ENCODE assay signal across 23 cellular contexts in the genomic region with DNA sequence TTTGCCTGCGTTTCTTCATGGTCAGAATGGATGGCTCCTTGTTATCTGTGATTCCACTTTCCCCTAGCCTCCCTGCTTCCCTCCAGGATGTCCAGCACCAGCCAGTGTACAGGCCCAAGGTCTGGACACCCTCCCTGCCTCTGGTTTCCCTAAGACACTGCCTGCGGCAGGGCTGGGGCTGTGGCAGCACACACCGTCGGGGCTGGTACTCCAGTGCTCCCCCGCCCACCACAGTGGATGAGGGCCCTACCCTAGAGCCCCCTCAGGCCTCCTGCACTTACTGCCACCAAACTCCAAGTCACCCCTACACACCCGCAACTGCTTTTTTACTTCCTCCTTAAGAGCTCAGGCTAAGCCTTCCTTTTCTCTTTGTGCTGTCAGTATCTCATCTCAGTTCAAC. TPM values are rescaled to one million over a fixed set of nuclear protein-coding genes. Genes with fewer than 3 reads are reported as not detected.
A peak's percentile ranks its signal among the peaks of the same experiment; 100 is the strongest.
DNase-seq lines count a peak whose midpoint lies in the region; ATAC-seq, FAIRE-seq and TF ChIP-seq lines count a peak whose summit lies in the region.
"Had no signal": no experiment of that assay in that cellular context is flagged by ENCODE, and none has a peak within 500 bp of the region (broad histone marks: within the 10 kb centered on the region; RNA-seq: fewer than 3 reads in every experiment).

No MANE protein-coding gene starts in this region.

- H3K9ac ChIP-seq in K562 (ENCODE audit: insufficient read depth in 1 of 2, low read depth in 2 of 2, low read length in 2 of 2) = peak overlapping the region in 1 of 2 experiments; percentile 36; a peak in 1 of 4 replicates
- H3K9ac ChIP-seq: BLaER1 treated with 17β-estradiol and CSF1 and Interleukin-3, amounts not matched to agents 10 nM and 100 nM; KMS-11; SK-N-SH had no signal

- H3K79me2 ChIP-seq in K562 (ENCODE audit: control insufficient read depth, insufficient read depth, low read length) = no peaks in the 10 kb centered on the region

- TF ChIP-seq RAD21 in K562 (CRISPR knock-in tag; conservative IDR thresholded peaks at IDR 0.05 in 1 of 2, IDR thresholded peaks at IDR 0.05 in 1 of 2) = no peak

- no peak overlapping the region for H3K4me2 ChIP-seq in K562 (ENCODE audit: insufficient read depth, low read length)
- H3K4me2 ChIP-seq: A549; BLaER1 treated with 17β-estradiol and CSF1 and Interleukin-3, amounts not matched to agents 10 nM and 100 nM; KMS-11; SK-N-SH had no signal

- TF ChIP-seq POLR2A in K562 (conservative IDR thresholded peaks at IDR 0.05) = no peak
- TF ChIP-seq POLR2A in testis (IDR thresholded peaks at IDR 0.05) = no peak

- H2AFZ ChIP-seq in K562 (ENCODE audit: low read depth, low read length) = no peak overlapping the region

- no peak for DNase-seq in stimulated activated naive CD8-positive, alpha-beta T cell treated with anti-CD3 and anti-CD28 coated beads, Interleukin-15, amount 100 ng/mL, for 72 hours
- DNase-seq in stimulated activated naive CD8-positive, alpha-beta T cell treated with anti-CD3 and anti-CD28 coated beads, Interleukin-15, Interleukin-2, amounts not matched to agents 100 U/mL and 50 U/mL, for 24 hours = no peak
- DNase-seq in K562 (ENCODE audit: extremely low read depth in 1 of 4, low spot score in 3 of 4) = no peak
- DNase-seq in neural crest cell (ENCODE audit: low read depth, low spot score) = no peak
- DNase-seq in aorta = no peak
- DNase-seq in endothelial cell (ENCODE audit: low spot score) = no peak
- DNase-seq in putamen (ENCODE audit: low spot score) = no peak
- no peak for DNase-seq in testis
- DNase-seq: Calu3; CD8-positive, alpha-beta T cell; GF-D8; GOT3; MG63; NCI-H1105 treated with DMSO at 0.1 percent for 48 hours; NCI-H1694 treated with DMSO at 0.1 percent for 48 hours; NCI-H2227 treated with DMSO at 0.1 percent for 48 hours; NCI-H510A treated with DMSO at 0.1 percent for 48 hours; NCI-H82; SHP77 treated with DMSO at 0.1 percent for 48 hours; SK-N-SH had no signal

- H3K27me3 ChIP-seq in K562 (ENCODE audit: control insufficient read depth in 2 of 2, insufficient read depth in 2 of 2, low read length in 2 of 2) = no peaks in the 10 kb centered on the region
- H3K27me3 ChIP-seq in aorta (ENCODE audit: control insufficient read depth in 1 of 2, insufficient read depth in 2 of 2, low read length in 1 of 2) = no peaks in the 10 kb centered on the region
- H3K27me3 ChIP-seq in testis = no peaks in the 10 kb centered on the region
- H3K27me3 ChIP-seq: BLaER1 treated with 17β-estradiol and CSF1 and Interleukin-3, amounts not matched to agents 10 nM and 100 nM; MG63 had no signal

- no peak for TF ChIP-seq CTCF in K562 (IDR thresholded peaks at IDR 0.05 in 2 of 3, conservative IDR thresholded peaks at IDR 0.05 in 1 of 3; ENCODE audit: insufficient read depth in 2 of 3, low read depth in 1 of 3, low read length in 3 of 3)
- TF ChIP-seq CTCF in neural crest cell (conservative IDR thresholded peaks at IDR 0.05) = no peak
- TF ChIP-seq CTCF in endothelial cell (IDR thresholded peaks at IDR 0.05; ENCODE audit: unreplicated experiment) = no peak
- no peak for TF ChIP-seq CTCF in testis (IDR thresholded peaks at IDR 0.05)

- intact Hi-C loops in K562 (cut with micrococcal nuclease) (loop anchor here (10.0 kb wide), 1 partner anchor 86 kb away; no protein-coding TSS in a partner anchor), aorta (cut with DNase I) (no loop called here), testis (cut with DNase I; ENCODE audit: low total_unique reads) (no loop called here)

- peak; percentile 28 for ATAC-seq in stimulated activated naive CD8-positive, alpha-beta T cell treated with anti-CD3 and anti-CD28 coated beads, Interleukin-15, amount 100 ng/mL, for 72 hours
- no peak for ATAC-seq in stimulated activated naive CD8-positive, alpha-beta T cell treated with anti-CD3 and anti-CD28 coated beads, Interleukin-15, Interleukin-2, amounts not matched to agents 100 U/mL and 50 U/mL, for 24 hours
- peak; percentile 49; the same call in 2 of the 3 replicates for ATAC-seq in K562
- ATAC-seq in aorta (ENCODE audit: low FRiP score) = peak; percentile 17
- ATAC-seq: A549; CD8-positive, alpha-beta T cell had no signal

- no peak for FAIRE-seq in K562 (lab: Jason Lieb, UNC)
- FAIRE-seq: A549 had no signal

- H3K27me3 Mint-ChIP-seq in stimulated activated naive CD8-positive, alpha-beta T cell treated with anti-CD3 and anti-CD28 coated beads, Interleukin-15, amount 100 ng/mL, for 72 hours = peaks cover 21% of the 10 kb centered on the region
- H3K27me3 Mint-ChIP-seq in neural crest cell (ENCODE audit: low read depth) = no peaks in the 10 kb centered on the region
- no peaks in the 10 kb centered on the region for H3K27me3 Mint-ChIP-seq in endothelial cell (ENCODE audit: unreplicated experiment)

- no peaks in the 10 kb centered on the region for H3K4me1 Mint-ChIP-seq in stimulated activated naive CD8-positive, alpha-beta T cell treated with anti-CD3 and anti-CD28 coated beads, Interleukin-15, amount 100 ng/mL, for 72 hours
- H3K4me1 Mint-ChIP-seq in neural crest cell = no peaks in the 10 kb centered on the region
- no peaks in the 10 kb centered on the region for H3K4me1 Mint-ChIP-seq in endothelial cell (ENCODE audit: unreplicated experiment)

- no peak overlapping the region for H3K4me3 ChIP-seq in K562
- no peak overlapping the region for H3K4me3 ChIP-seq in aorta (ENCODE audit: low read length in 2 of 2)
- no peak overlapping the region for H3K4me3 ChIP-seq in testis
- H3K4me3 ChIP-seq: A549; BLaER1 treated with 17β-estradiol and CSF1 and Interleukin-3, amounts not matched to agents 10 nM and 100 nM; MG63 had no signal

- no peak overlapping the region for H3K4me3 Mint-ChIP-seq in stimulated activated naive CD8-positive, alpha-beta T cell treated with anti-CD3 and anti-CD28 coated beads, Interleukin-15, amount 100 ng/mL, for 72 hours
- no peak overlapping the region for H3K4me3 Mint-ChIP-seq in neural crest cell
- no peak overlapping the region for H3K4me3 Mint-ChIP-seq in endothelial cell (ENCODE audit: unreplicated experiment)
- H3K4me3 Mint-ChIP-seq: CD8-positive, alpha-beta T cell had no signal

- H3K9me1 ChIP-seq in K562 (ENCODE audit: control insufficient read depth, insufficient read depth, low read length) = no peaks in the 10 kb centered on the region

- WGBS in K562 (ENCODE audit: insufficient coverage, low coverage, missing lambda C conversion rate) = 59% methylated on average over 6 of the region's 6 CpGs
- WGBS in aorta, 2 donors = 76 to 81% methylated on average over 6 of the region's 6 CpGs
- 75 to 90% methylated on average over 6 of the region's 6 CpGs for WGBS in testis, 2 donors

- no peak overlapping the region for H3K27ac ChIP-seq in K562 (ENCODE audit: extremely low read depth, low read depth, low read length)
- no peak overlapping the region for H3K27ac ChIP-seq in aorta (ENCODE audit: low read depth in 1 of 2, low read length in 2 of 2)
- no peak overlapping the region for H3K27ac ChIP-seq in testis
- H3K27ac ChIP-seq: A549; BLaER1 treated with 17β-estradiol and CSF1 and Interleukin-3, amounts not matched to agents 10 nM and 100 nM; KMS-11 had no signal

- no peaks in the 10 kb centered on the region for H4K20me1 ChIP-seq in K562 (replicated peaks; ENCODE audit: control insufficient read depth, insufficient read depth, low read length)
- H4K20me1 ChIP-seq: BLaER1 treated with 17β-estradiol and CSF1 and Interleukin-3, amounts not matched to agents 10 nM and 100 nM had no signal

- CTCF ChIA-PET in K562 (lab: Yijun Ruan, JAX; ENCODE audit: low intra/inter-chr PET ratio) = no interaction called here

- H3K4me1 ChIP-seq in K562 (replicated peaks in 1 of 2; ENCODE audit: control insufficient read depth in 2 of 2, insufficient read depth in 2 of 2, low read length in 2 of 2) (peaks cover 0 to 4% of the 10 kb centered on the region in 2 experiments; a peak in 1 of 5 replicates), aorta (ENCODE audit: control insufficient read depth in 1 of 2, insufficient read depth in 2 of 2, low read length in 2 of 2) (no peaks in the 10 kb centered on the region), testis (no peaks in the 10 kb centered on the region)
- H3K4me1 ChIP-seq: A549 had no signal

- no peak for TF ChIP-seq EP300 in K562 (IDR thresholded peaks at IDR 0.05; ENCODE audit: low read length)

- H3K27ac Mint-ChIP-seq in stimulated activated naive CD8-positive, alpha-beta T cell treated with anti-CD3 and anti-CD28 coated beads, Interleukin-15, amount 100 ng/mL, for 72 hours = no peak overlapping the region
- H3K27ac Mint-ChIP-seq in neural crest cell (ENCODE audit: unreplicated experiment) (peak overlapping the region; percentile 20), endothelial cell (ENCODE audit: unreplicated experiment) (no peak overlapping the region)
- H3K27ac Mint-ChIP-seq: CD8-positive, alpha-beta T cell had no signal

- peaks cover 3% of the 10 kb centered on the region for H3K36me3 Mint-ChIP-seq in neural crest cell (ENCODE audit: low read depth)
- no peaks in the 10 kb centered on the region for H3K36me3 Mint-ChIP-seq in endothelial cell (ENCODE audit: low read depth, unreplicated experiment)
- H3K36me3 Mint-ChIP-seq: CD8-positive, alpha-beta T cell had no signal

- POLR2A ChIA-PET in K562 (lab: Yijun Ruan, JAX) = no interaction called here

- no TSS peak for BruUV-seq in K562 (replicated peaks; lab: Mats Ljungman, UMichigan)

- in situ Hi-C loops in K562 (cut with MboI) = no loop called here

- H3K9me3 ChIP-seq in K562 (replicated peaks; ENCODE audit: control insufficient read depth, insufficient read depth, low read depth, low read length) (no peaks in the 10 kb centered on the region), aorta (ENCODE audit: control insufficient read depth, low read length) (no peaks in the 10 kb centered on the region), testis (no peaks in the 10 kb centered on the region)
- H3K9me3 ChIP-seq: A549, SK-N-SH had no signal

- no peaks in the 10 kb centered on the region; the same call in 2 of the 3 replicates for H3K36me3 ChIP-seq in K562 (ENCODE audit: control insufficient read depth, insufficient read depth, low read length)
- H3K36me3 ChIP-seq in aorta (ENCODE audit: control insufficient read depth in 1 of 2, insufficient read depth in 2 of 2, low read length in 1 of 2) = no peaks in the 10 kb centered on the region
- no peaks in the 10 kb centered on the region for H3K36me3 ChIP-seq in testis (ENCODE audit: low read depth, missing control alignments)
- H3K36me3 ChIP-seq: BLaER1 treated with 17β-estradiol and CSF1 and Interleukin-3, amounts not matched to agents 10 nM and 100 nM; MG63 had no signal

- no peaks in the 10 kb centered on the region for H3K9me3 Mint-ChIP-seq in stimulated activated naive CD8-positive, alpha-beta T cell treated with anti-CD3 and anti-CD28 coated beads, Interleukin-15, amount 100 ng/mL, for 72 hours
- H3K9me3 Mint-ChIP-seq in neural crest cell (peaks cover 4% of the 10 kb centered on the region), endothelial cell (ENCODE audit: unreplicated experiment) (no peaks in the 10 kb centered on the region)
- H3K9me3 Mint-ChIP-seq: CD8-positive, alpha-beta T cell had no signal

RNA-seq across cellular contexts. Expression of a gene that starts 28.9 kb away (rescaled TPM):
- total RNA-seq in K562 (2011; cell fraction: chromatin; rRNA removed; ENCODE audit: low replicate concordance) = not detected in 2 replicates
- total RNA-seq in K562 (2011; cell fraction: nucleolus; rRNA removed) = 0.17 TPM in 1 of 2 replicates, not detected in the other
- not detected in 2 replicates for total RNA-seq in K562 (2011; cell fraction: nucleoplasm; rRNA removed)
- total RNA-seq in K562 (2014; rRNA removed) (0.08 and 0.41 TPM in 2 replicates), K562 (2014; rRNA removed; fragmentation: Illumina TruSeq; extraction: Trizol) (0.36 and 0.38 TPM in 2 replicates), K562 (2015; rRNA removed; fragmentation: Illumina TruSeq; extraction: Trizol) (0.15 and 0.36 TPM in 2 replicates), K562 (2021) (0.29 TPM in 2 replicates), neural crest cell (6.5 and 7.3 TPM in 2 replicates), aorta (1 to 10 TPM; 1.5 to 2.4 TPM), endothelial cell (ENCODE audit: unreplicated experiment) (2.4 TPM), testis (1 to 10 TPM; 7.3 to 9.9 TPM)
- polyA plus RNA-seq in K562 (2011; rRNA removed) (0.11 and 0.24 TPM in 2 replicates), K562 (2014; fragmentation: Illumina TruSeq; extraction: Trizol) (0.30 and 0.40 TPM in 2 replicates), K562 (2014; fragmentation: Nextera tagmentation; extraction: Ambion mirVana) (under 1 TPM; 0.06 to 0.11 TPM), K562 (2014; rRNA removed) (not detected in 2 replicates), aorta (1 to 10 TPM in 1 of 2 donors, under 1 TPM in 1; 0.38 to 1.2 TPM), testis (ENCODE audit: insufficient read depth, low read depth, low replicate concordance) (8.2 TPM)
- not detected in 2 replicates for polyA plus RNA-seq in K562 (2011; cell fraction: cytosol; rRNA removed)
- 0.10 TPM in 1 of 2 replicates, not detected in the other for polyA plus RNA-seq in K562 (2011; cell fraction: nucleus; rRNA removed)
- 0.22 and 0.78 TPM in 2 replicates for polyA plus RNA-seq in K562 (2012)
- 0.30 TPM in 1 of 2 replicates, not detected in the other for polyA minus RNA-seq in K562 (2011; rRNA and poly(A)+ RNA removed)
- polyA minus RNA-seq in K562 (2011; cell fraction: cytosol; rRNA and poly(A)+ RNA removed) = not detected in 2 replicates
- 0.13 and 0.44 TPM in 2 replicates for polyA minus RNA-seq in K562 (2011; cell fraction: nucleus; rRNA and poly(A)+ RNA removed)
- total RNA-seq: CD8-positive, alpha-beta T cell had no signal

RNA-seq across cellular contexts. Expression of a gene that starts 29.1 kb away (rescaled TPM):
- 1.2 and 3.7 TPM in 2 replicates for total RNA-seq in K562 (2011; cell fraction: chromatin; rRNA removed; ENCODE audit: low replicate concordance)
- 0.67 and 0.79 TPM in 2 replicates for total RNA-seq in K562 (2011; cell fraction: nucleolus; rRNA removed)
- total RNA-seq in K562 (2011; cell fraction: nucleoplasm; rRNA removed) = 0.84 and 1.0 TPM in 2 replicates
- 0.41 and 0.45 TPM in 2 replicates for total RNA-seq in K562 (2014; rRNA removed)
- total RNA-seq in K562 (2014; rRNA removed; fragmentation: Illumina TruSeq; extraction: Trizol) = 1.2 TPM in 2 replicates
- total RNA-seq in K562 (2015; rRNA removed; fragmentation: Illumina TruSeq; extraction: Trizol) = 0.98 and 1.1 TPM in 2 replicates
- total RNA-seq in K562 (2021) = 0.65 and 0.73 TPM in 2 replicates
- polyA plus RNA-seq in K562 (2011; rRNA removed) = 0.50 and 0.54 TPM in 2 replicates
- 0.07 and 0.25 TPM in 2 replicates for polyA plus RNA-seq in K562 (2011; cell fraction: cytosol; rRNA removed)
- 0.77 and 1.2 TPM in 2 replicates for polyA plus RNA-seq in K562 (2011; cell fraction: nucleus; rRNA removed)
- polyA plus RNA-seq in K562 (2012) = 0.18 TPM in 2 replicates
- 0.46 and 0.48 TPM in 2 replicates for polyA plus RNA-seq in K562 (2014; fragmentation: Illumina TruSeq; extraction: Trizol)
- polyA plus RNA-seq in K562 (2014; fragmentation: Nextera tagmentation; extraction: Ambion mirVana) = under 1 TPM; 0.27 to 0.36 TPM
- 0.57 and 0.58 TPM in 2 replicates for polyA plus RNA-seq in K562 (2014; rRNA removed)
- 1.8 and 4.2 TPM in 2 replicates for polyA minus RNA-seq in K562 (2011; rRNA and poly(A)+ RNA removed)
- polyA minus RNA-seq in K562 (2011; cell fraction: cytosol; rRNA and poly(A)+ RNA removed) = 0.48 TPM in 1 of 2 replicates, not detected in the other
- 2.3 and 6.3 TPM in 2 replicates for polyA minus RNA-seq in K562 (2011; cell fraction: nucleus; rRNA and poly(A)+ RNA removed)
- 0.30 and 0.51 TPM in 2 replicates for total RNA-seq in neural crest cell
- total RNA-seq in aorta = under 1 TPM in 1 of 2 donors, not detected in 1; 0.10 TPM
- polyA plus RNA-seq in aorta = under 1 TPM in 1 of 2 donors, not detected in 1; 0.05 TPM
- 0.13 TPM for total RNA-seq in endothelial cell (ENCODE audit: unreplicated experiment)
- 1 to 10 TPM; 1.6 to 2.4 TPM for total RNA-seq in testis
- 1.2 TPM for polyA plus RNA-seq in testis (ENCODE audit: insufficient read depth, low read depth, low replicate concordance)
- total RNA-seq: Calu3; CD8-positive, alpha-beta T cell had no signal
- polyA plus RNA-seq: SK-N-SH had no signal
